Comparison of ENCODE assay signal across 1 cellular context in the genomic region with DNA sequence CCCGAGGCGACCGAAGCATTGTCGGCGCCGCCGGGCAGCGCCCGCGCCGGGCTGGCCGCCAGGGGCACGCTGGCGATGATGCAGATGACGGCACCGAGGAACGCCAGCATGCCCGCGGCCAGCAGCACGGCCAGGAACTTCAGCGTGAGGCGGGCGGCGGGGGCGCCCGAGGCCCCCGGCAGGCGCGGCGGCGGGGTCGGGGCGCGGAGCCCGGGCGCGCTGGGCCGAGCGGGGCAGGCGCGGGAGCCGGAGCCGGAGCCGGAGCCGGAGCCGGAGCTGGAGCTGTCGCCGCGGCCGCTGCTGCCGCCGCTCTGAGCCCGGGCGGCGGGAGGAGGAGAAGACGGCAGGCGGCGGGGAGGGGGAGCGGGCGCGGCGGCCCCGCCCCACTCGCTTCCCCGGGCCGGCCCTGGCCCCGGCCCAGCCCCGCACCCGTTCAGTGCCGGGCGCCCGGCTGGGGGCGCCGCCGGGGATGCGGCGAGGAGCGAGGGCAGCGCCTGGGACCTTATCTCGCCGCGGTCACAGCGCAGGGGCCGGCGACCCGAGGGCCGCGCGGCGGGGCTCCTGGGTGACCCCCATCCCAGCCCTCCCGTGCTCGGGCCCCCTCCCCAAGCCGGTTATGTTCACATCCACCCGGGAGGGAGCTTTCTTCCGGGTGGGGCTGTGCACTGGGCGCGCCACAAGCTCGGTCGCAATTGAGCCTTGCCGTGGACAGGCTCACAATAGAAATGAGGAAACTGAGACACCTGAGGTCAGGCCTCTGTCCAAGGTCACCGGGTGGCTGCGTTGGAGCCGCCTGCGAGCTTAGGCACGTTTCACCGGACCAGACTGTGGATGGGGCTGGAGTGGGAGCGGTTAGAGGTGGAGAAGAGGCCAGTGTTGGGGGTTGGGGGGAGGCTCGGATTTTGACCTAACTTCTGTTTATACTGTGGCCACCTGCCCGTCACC.
A peak's percentile ranks its signal among the peaks of the same experiment; 100 is the strongest.
TF ChIP-seq lines count a peak whose summit lies in the region.

A gene (minus strand): TSS at position 313 of the 945 bp plus-strand sequence.

TF ChIP-seq in Ishikawa, 13 proteins besides CTCF, POLR2A, EP300 and RAD21 (continued from another document):
- TF ChIP-seq, protein P1, sequence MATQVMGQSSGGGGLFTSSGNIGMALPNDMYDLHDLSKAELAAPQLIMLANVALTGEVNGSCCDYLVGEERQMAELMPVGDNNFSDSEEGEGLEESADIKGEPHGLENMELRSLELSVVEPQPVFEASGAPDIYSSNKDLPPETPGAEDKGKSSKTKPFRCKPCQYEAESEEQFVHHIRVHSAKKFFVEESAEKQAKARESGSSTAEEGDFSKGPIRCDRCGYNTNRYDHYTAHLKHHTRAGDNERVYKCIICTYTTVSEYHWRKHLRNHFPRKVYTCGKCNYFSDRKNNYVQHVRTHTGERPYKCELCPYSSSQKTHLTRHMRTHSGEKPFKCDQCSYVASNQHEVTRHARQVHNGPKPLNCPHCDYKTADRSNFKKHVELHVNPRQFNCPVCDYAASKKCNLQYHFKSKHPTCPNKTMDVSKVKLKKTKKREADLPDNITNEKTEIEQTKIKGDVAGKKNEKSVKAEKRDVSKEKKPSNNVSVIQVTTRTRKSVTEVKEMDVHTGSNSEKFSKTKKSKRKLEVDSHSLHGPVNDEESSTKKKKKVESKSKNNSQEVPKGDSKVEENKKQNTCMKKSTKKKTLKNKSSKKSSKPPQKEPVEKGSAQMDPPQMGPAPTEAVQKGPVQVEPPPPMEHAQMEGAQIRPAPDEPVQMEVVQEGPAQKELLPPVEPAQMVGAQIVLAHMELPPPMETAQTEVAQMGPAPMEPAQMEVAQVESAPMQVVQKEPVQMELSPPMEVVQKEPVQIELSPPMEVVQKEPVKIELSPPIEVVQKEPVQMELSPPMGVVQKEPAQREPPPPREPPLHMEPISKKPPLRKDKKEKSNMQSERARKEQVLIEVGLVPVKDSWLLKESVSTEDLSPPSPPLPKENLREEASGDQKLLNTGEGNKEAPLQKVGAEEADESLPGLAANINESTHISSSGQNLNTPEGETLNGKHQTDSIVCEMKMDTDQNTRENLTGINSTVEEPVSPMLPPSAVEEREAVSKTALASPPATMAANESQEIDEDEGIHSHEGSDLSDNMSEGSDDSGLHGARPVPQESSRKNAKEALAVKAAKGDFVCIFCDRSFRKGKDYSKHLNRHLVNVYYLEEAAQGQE (IDR thresholded peaks at IDR 0.05; ENCODE audit: low read depth) = peak; percentile 53; the same call in 1 of the 2 replicates
- TF ChIP-seq NFIC (IDR thresholded peaks at IDR 0.05) = peak; percentile 46; the same call in 1 of the 2 replicates
- TF ChIP-seq, protein P2, sequence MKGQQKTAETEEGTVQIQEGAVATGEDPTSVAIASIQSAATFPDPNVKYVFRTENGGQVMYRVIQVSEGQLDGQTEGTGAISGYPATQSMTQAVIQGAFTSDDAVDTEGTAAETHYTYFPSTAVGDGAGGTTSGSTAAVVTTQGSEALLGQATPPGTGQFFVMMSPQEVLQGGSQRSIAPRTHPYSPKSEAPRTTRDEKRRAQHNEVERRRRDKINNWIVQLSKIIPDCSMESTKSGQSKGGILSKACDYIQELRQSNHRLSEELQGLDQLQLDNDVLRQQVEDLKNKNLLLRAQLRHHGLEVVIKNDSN (IDR thresholded peaks at IDR 0.05) = no peak
TF ChIP-seq in Ishikawa: peak in this region for 2.
